19 cellular contexts compared by ENCODE assay signal in genomic region chrX:30973784-30974427, GRCh38.
DNase-seq lines count a peak whose midpoint lies in the region; ATAC-seq lines count a peak whose summit lies in the region.
"Had no signal": no experiment of that assay in that cellular context is flagged by ENCODE, and none has a peak within 500 bp of the region (broad histone marks: within the 10 kb centered on the region; RNA-seq: fewer than 3 reads in every experiment).

No MANE protein-coding gene starts in this region.

- H3K9me3 ChIP-seq in T-helper 17 cell (ENCODE audit: control insufficient read depth, low read length, poor library complexity, severe bottlenecking) = no peaks in the 10 kb centered on the region

- H3K36me3 Mint-ChIP-seq in activated naive CD8-positive, alpha-beta T cell treated with anti-CD3 and anti-CD28 coated beads, Interleukin-2, amount 50 U/mL, for 24 hours (ENCODE audit: low read depth) = no peaks in the 10 kb centered on the region
- H3K36me3 Mint-ChIP-seq in activated naive CD8-positive, alpha-beta T cell treated with anti-CD3 and anti-CD28 coated beads for 36 hours = no peaks in the 10 kb centered on the region
- H3K36me3 Mint-ChIP-seq in T-helper 17 cell (ENCODE audit: low read depth) = no peaks in the 10 kb centered on the region
- H3K36me3 Mint-ChIP-seq in activated T-cell treated with anti-CD3 and anti-CD28 coated beads, Interleukin-2, amount 50 U/mL, for 4 hours (ENCODE audit: insufficient read depth) = no peaks in the 10 kb centered on the region
- H3K36me3 Mint-ChIP-seq: CD4-positive, CD25-positive, alpha-beta regulatory T cell had no signal

- H3K27me3 Mint-ChIP-seq in activated naive CD8-positive, alpha-beta T cell treated with anti-CD3 and anti-CD28 coated beads, Interleukin-2, amount 50 U/mL, for 24 hours = peaks cover 2% of the 10 kb centered on the region
- peaks cover 9% of the 10 kb centered on the region for H3K27me3 Mint-ChIP-seq in activated naive CD8-positive, alpha-beta T cell treated with anti-CD3 and anti-CD28 coated beads for 36 hours
- H3K27me3 Mint-ChIP-seq in T-helper 17 cell = no peaks in the 10 kb centered on the region
- peaks cover 2% of the 10 kb centered on the region for H3K27me3 Mint-ChIP-seq in activated T-cell treated with anti-CD3 and anti-CD28 coated beads, Interleukin-2, amount 50 U/mL, for 4 hours (ENCODE audit: low read depth)

- H3K9me3 Mint-ChIP-seq in activated naive CD8-positive, alpha-beta T cell treated with anti-CD3 and anti-CD28 coated beads, Interleukin-2, amount 50 U/mL, for 24 hours = no peaks in the 10 kb centered on the region
- no peaks in the 10 kb centered on the region for H3K9me3 Mint-ChIP-seq in activated naive CD8-positive, alpha-beta T cell treated with anti-CD3 and anti-CD28 coated beads for 36 hours
- H3K9me3 Mint-ChIP-seq in activated T-cell treated with anti-CD3 and anti-CD28 coated beads, Interleukin-2, amount 50 U/mL, for 4 hours = no peaks in the 10 kb centered on the region
- H3K9me3 Mint-ChIP-seq: HFFc6 had no signal

- DNase-seq in activated naive CD8-positive, alpha-beta T cell treated with anti-CD3 and anti-CD28 coated beads, Interleukin-2, amount 50 U/mL, for 24 hours = no peak
- no peak for DNase-seq in activated naive CD8-positive, alpha-beta T cell treated with anti-CD3 and anti-CD28 coated beads for 36 hours
- DNase-seq in T-helper 17 cell (no peak), iPS-NIHi11 (ENCODE audit: low spot score) (peak; percentile 25), H4 (ENCODE audit: low spot score) (no peak)
- DNase-seq in activated T-cell treated with anti-CD3 and anti-CD28 coated beads, Interleukin-2, amount 50 U/mL, for 4 hours = no peak
- no peak for DNase-seq in stimulated activated CD4-positive, alpha-beta T cell treated with anti-CD3 and anti-CD28 coated beads, Interleukin-15, amount 100 ng/mL, for 24 hours
- DNase-seq: AML-193; Calu3; CD4-positive, CD25-positive, alpha-beta regulatory T cell; DMS79 treated with DMSO at 0.1 percent for 48 hours; GF-D8; GOT3; HFFc6; KG1; NCI-H1105; NCI-H1694 treated with DMSO at 0.1 percent for 48 hours; NCI-H2227 treated with DMSO at 0.1 percent for 48 hours; NCI-H774 had no signal

- H3K4me3 Mint-ChIP-seq in activated naive CD8-positive, alpha-beta T cell treated with anti-CD3 and anti-CD28 coated beads, Interleukin-2, amount 50 U/mL, for 24 hours = no peak overlapping the region
- no peak overlapping the region for H3K4me3 Mint-ChIP-seq in activated naive CD8-positive, alpha-beta T cell treated with anti-CD3 and anti-CD28 coated beads for 36 hours
- no peak overlapping the region for H3K4me3 Mint-ChIP-seq in T-helper 17 cell
- H3K4me3 Mint-ChIP-seq in activated T-cell treated with anti-CD3 and anti-CD28 coated beads, Interleukin-2, amount 50 U/mL, for 4 hours = no peak overlapping the region
- H3K4me3 Mint-ChIP-seq: CD4-positive, CD25-positive, alpha-beta regulatory T cell; HFFc6 had no signal

- peak; percentile 24 for ATAC-seq in activated naive CD8-positive, alpha-beta T cell treated with anti-CD3 and anti-CD28 coated beads, Interleukin-2, amount 50 U/mL, for 24 hours
- ATAC-seq in T-helper 17 cell = no peak
- no peak for ATAC-seq in activated T-cell treated with anti-CD3 and anti-CD28 coated beads, Interleukin-2, amount 50 U/mL, for 4 hours

- H3K27ac Mint-ChIP-seq in activated naive CD8-positive, alpha-beta T cell treated with anti-CD3 and anti-CD28 coated beads, Interleukin-2, amount 50 U/mL, for 24 hours = no peak overlapping the region
- no peak overlapping the region for H3K27ac Mint-ChIP-seq in activated naive CD8-positive, alpha-beta T cell treated with anti-CD3 and anti-CD28 coated beads for 36 hours
- peak overlapping the region; percentile 24 for H3K27ac Mint-ChIP-seq in T-helper 17 cell
- H3K27ac Mint-ChIP-seq: HFFc6 had no signal

- H3K4me1 Mint-ChIP-seq in activated naive CD8-positive, alpha-beta T cell treated with anti-CD3 and anti-CD28 coated beads, Interleukin-2, amount 50 U/mL, for 24 hours = peaks cover 14% of the 10 kb centered on the region
- H3K4me1 Mint-ChIP-seq in activated naive CD8-positive, alpha-beta T cell treated with anti-CD3 and anti-CD28 coated beads for 36 hours = peaks cover 15% of the 10 kb centered on the region
- H3K4me1 Mint-ChIP-seq in T-helper 17 cell = peaks cover 10% of the 10 kb centered on the region
- H3K4me1 Mint-ChIP-seq in activated T-cell treated with anti-CD3 and anti-CD28 coated beads, Interleukin-2, amount 50 U/mL, for 4 hours (ENCODE audit: low read depth) = peaks cover 13% of the 10 kb centered on the region
